21 cellular contexts compared by ENCODE assay signal in the genomic region with DNA sequence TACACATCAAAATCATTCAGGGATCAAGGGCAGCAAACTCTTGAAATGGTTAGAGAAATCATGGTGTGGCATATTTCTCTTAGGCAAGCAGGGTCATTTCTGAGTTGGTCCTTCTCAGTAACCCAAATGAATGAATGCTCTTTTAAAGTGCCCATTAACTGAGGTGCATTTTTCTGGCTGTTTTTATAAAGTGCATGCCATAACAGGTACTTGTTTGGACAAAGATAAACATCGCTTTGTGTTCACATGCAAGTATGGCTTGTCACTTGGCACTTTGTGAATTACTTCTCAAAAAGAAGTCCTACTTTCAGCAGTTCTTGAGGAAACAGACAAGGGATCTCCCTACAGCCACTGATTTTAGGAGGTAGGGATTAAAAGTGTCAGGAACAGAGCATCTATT.
A peak's percentile ranks its signal among the peaks of the same experiment; 100 is the strongest.
DNase-seq lines count a peak whose midpoint lies in the region; ATAC-seq, FAIRE-seq and TF ChIP-seq lines count a peak whose summit lies in the region.
"Had no signal": no experiment of that assay in that cellular context is flagged by ENCODE, and none has a peak within 500 bp of the region (broad histone marks: within the 10 kb centered on the region; RNA-seq: fewer than 3 reads in every experiment).

No MANE protein-coding gene starts in this region.

- no peak overlapping the region for H2AFZ ChIP-seq in keratinocyte (ENCODE audit: control insufficient read depth, low read length)

- no peak for TF ChIP-seq CTCF in keratinocyte (optimal IDR thresholded peaks at IDR 0.05 in 1 of 3, IDR thresholded peaks at IDR 0.05 in 1 of 3, conservative IDR thresholded peaks at IDR 0.05 in 1 of 3; ENCODE audit: extremely low read depth in 1 of 3, insufficient read depth in 2 of 3, low read length in 3 of 3)

- no peaks in the 10 kb centered on the region for H3K27me3 ChIP-seq in keratinocyte (ENCODE audit: control insufficient read depth, extremely low read depth, insufficient read depth, low read length)

- H3K27ac Mint-ChIP-seq in activated naive CD4-positive, alpha-beta T cell treated with anti-CD3 and anti-CD28 coated beads, Interleukin-2, amount 50 U/mL, for 24 hours = peak overlapping the region; percentile 41
- H3K27ac Mint-ChIP-seq in activated naive CD4-positive, alpha-beta T cell treated with anti-CD3 and anti-CD28 coated beads, Interleukin-2, amount 50 U/mL, for 72 hours = no peak overlapping the region
- no peak overlapping the region for H3K27ac Mint-ChIP-seq in T-helper 17 cell
- H3K27ac Mint-ChIP-seq: CD14-positive monocyte had no signal

- FAIRE-seq in keratinocyte (lab: Jason Lieb, UNC) = peak; percentile 77
- FAIRE-seq: H54, K562 had no signal

- H3K9me3 Mint-ChIP-seq in activated naive CD4-positive, alpha-beta T cell treated with anti-CD3 and anti-CD28 coated beads, Interleukin-2, amount 50 U/mL, for 24 hours = peaks cover 6% of the 10 kb centered on the region
- peaks cover 4 to 12% of the 10 kb centered on the region in 2 donors for H3K9me3 Mint-ChIP-seq in activated naive CD4-positive, alpha-beta T cell treated with anti-CD3 and anti-CD28 coated beads, Interleukin-2, amount 50 U/mL, for 72 hours
- H3K9me3 Mint-ChIP-seq in activated T-cell treated with anti-CD3 and anti-CD28 coated beads, Interleukin-2, amount 50 U/mL, for 4 hours = peaks cover 11% of the 10 kb centered on the region

- H3K4me1 ChIP-seq in keratinocyte (ENCODE audit: control insufficient read depth, extremely low read depth, insufficient read depth, low read length) = peaks cover 76% of the 10 kb centered on the region

- peak overlapping the region in 2 of 3 experiments; percentile 11 to 42 for H3K4me3 ChIP-seq in keratinocyte (ENCODE audit: control insufficient read depth in 2 of 3, extremely low read depth in 1 of 3, insufficient read depth in 2 of 3, low read depth in 1 of 3, low read length in 3 of 3)
- H3K4me3 ChIP-seq: K562 had no signal

- no peak for DNase-seq in activated naive CD4-positive, alpha-beta T cell treated with anti-CD3 and anti-CD28 coated beads, Interleukin-2, amount 50 U/mL, for 72 hours (ENCODE audit: low spot score in 2 of 2)
- DNase-seq in RKO (ENCODE audit: low spot score) = peak; percentile 33
- no peak for DNase-seq in keratinocyte (ENCODE audit: low read depth, low spot score)
- DNase-seq in activated CD8-positive, alpha-beta memory T cell treated with anti-CD3 and anti-CD28 coated beads for 24 hours = no peak
- DNase-seq in activated T-cell treated with anti-CD3 and anti-CD28 coated beads, Interleukin-2, amount 50 U/mL, for 4 hours = no peak
- no peak for DNase-seq in T-helper 17 cell
- no peak for DNase-seq in ureter (ENCODE audit: low spot score)
- DNase-seq: EL; GF-D8; NCI-H1092 treated with DMSO at 0.1 percent for 48 hours; NCI-H1436 treated with DMSO at 0.1 percent for 48 hours; NCI-H2029; NCI-H2227 treated with DMSO at 0.1 percent for 48 hours; NCI-H510A; NK-92 treated with Interleukin-12 subunit alpha and Interleukin-12 subunit beta, amount 100 ng/mL, for 24 hours; Right ventricle myocardium superior had no signal

- peak overlapping the region; percentile 72 for H3K4me2 ChIP-seq in keratinocyte (ENCODE audit: control insufficient read depth, extremely low read depth, insufficient read depth, low read depth, low read length)

- H3K36me3 ChIP-seq in keratinocyte (ENCODE audit: control insufficient read depth in 2 of 2, extremely low read depth in 1 of 2, insufficient read depth in 2 of 2, low read length in 2 of 2) = peaks cover 15 to 27% of the 10 kb centered on the region in 2 experiments

- dilution Hi-C loops in keratinocyte (cut with MboI; ENCODE audit: extremely low pct_ligation_motif_present, low sequenced_read_pairs) = no loop called here

- peaks cover 52% of the 10 kb centered on the region for H4K20me1 ChIP-seq in keratinocyte (ENCODE audit: control insufficient read depth, extremely low read depth, insufficient read depth, low read length)

- peaks cover 100% of the 10 kb centered on the region for H3K79me2 ChIP-seq in keratinocyte (ENCODE audit: control insufficient read depth, insufficient read depth, low read length)

- no peak for ATAC-seq in activated naive CD4-positive, alpha-beta T cell treated with anti-CD3 and anti-CD28 coated beads, Interleukin-2, amount 50 U/mL, for 72 hours
- ATAC-seq in activated T-cell treated with anti-CD3 and anti-CD28 coated beads, Interleukin-2, amount 50 U/mL, for 4 hours = no peak
- no peak for ATAC-seq in T-helper 17 cell
- ATAC-seq: K562 had no signal

- H3K9me3 ChIP-seq in keratinocyte (ENCODE audit: control insufficient read depth, low read depth, low read length) (no peaks in the 10 kb centered on the region), T-helper 17 cell (ENCODE audit: control insufficient read depth, low read length, poor library complexity, severe bottlenecking) (no peaks in the 10 kb centered on the region)

- peaks cover 61% of the 10 kb centered on the region for H3K4me1 Mint-ChIP-seq in activated naive CD4-positive, alpha-beta T cell treated with anti-CD3 and anti-CD28 coated beads, Interleukin-2, amount 50 U/mL, for 24 hours
- peaks cover 9% of the 10 kb centered on the region for H3K4me1 Mint-ChIP-seq in activated T-cell treated with anti-CD3 and anti-CD28 coated beads, Interleukin-2, amount 50 U/mL, for 4 hours (ENCODE audit: low read depth)
- no peaks in the 10 kb centered on the region for H3K4me1 Mint-ChIP-seq in T-helper 17 cell
- H3K4me1 Mint-ChIP-seq: CD14-positive monocyte had no signal

- H3K36me3 Mint-ChIP-seq in activated naive CD4-positive, alpha-beta T cell treated with anti-CD3 and anti-CD28 coated beads, Interleukin-2, amount 50 U/mL, for 24 hours = peaks cover 24% of the 10 kb centered on the region
- peaks cover 0 to 13% of the 10 kb centered on the region in 2 donors for H3K36me3 Mint-ChIP-seq in activated naive CD4-positive, alpha-beta T cell treated with anti-CD3 and anti-CD28 coated beads, Interleukin-2, amount 50 U/mL, for 72 hours
- H3K36me3 Mint-ChIP-seq in activated T-cell treated with anti-CD3 and anti-CD28 coated beads, Interleukin-2, amount 50 U/mL, for 4 hours (ENCODE audit: insufficient read depth) = peaks cover 2% of the 10 kb centered on the region
- H3K36me3 Mint-ChIP-seq in T-helper 17 cell (ENCODE audit: low read depth) = no peaks in the 10 kb centered on the region
- H3K36me3 Mint-ChIP-seq: CD14-positive monocyte had no signal

- H3K27me3 Mint-ChIP-seq in activated naive CD4-positive, alpha-beta T cell treated with anti-CD3 and anti-CD28 coated beads, Interleukin-2, amount 50 U/mL, for 24 hours = no peaks in the 10 kb centered on the region
- H3K27me3 Mint-ChIP-seq in activated T-cell treated with anti-CD3 and anti-CD28 coated beads, Interleukin-2, amount 50 U/mL, for 4 hours (ENCODE audit: low read depth) = no peaks in the 10 kb centered on the region
- H3K27me3 Mint-ChIP-seq in T-helper 17 cell = peaks cover 25% of the 10 kb centered on the region

- H3K4me3 Mint-ChIP-seq in activated naive CD4-positive, alpha-beta T cell treated with anti-CD3 and anti-CD28 coated beads, Interleukin-2, amount 50 U/mL, for 24 hours = no peak overlapping the region
- no peak overlapping the region for H3K4me3 Mint-ChIP-seq in activated T-cell treated with anti-CD3 and anti-CD28 coated beads, Interleukin-2, amount 50 U/mL, for 4 hours
- no peak overlapping the region for H3K4me3 Mint-ChIP-seq in T-helper 17 cell
- H3K4me3 Mint-ChIP-seq: CD14-positive monocyte had no signal

- no peak overlapping the region for H3K27ac ChIP-seq in keratinocyte (ENCODE audit: control insufficient read depth, insufficient read depth, low read length)
- H3K27ac ChIP-seq: 22Rv1 had no signal

- no peak overlapping the region for H3K9ac ChIP-seq in keratinocyte (ENCODE audit: control insufficient read depth, extremely low read depth, insufficient read depth, low read length)

- H3K9me1 ChIP-seq in keratinocyte (ENCODE audit: control insufficient read depth, extremely low read depth, insufficient read depth, low read length) = no peaks in the 10 kb centered on the region
